Comparison of ENCODE assay signal across 19 cellular contexts in genomic region chr10:30387646-30388243, GRCh38. TPM values are rescaled to one million over a fixed set of nuclear protein-coding genes. Genes with fewer than 3 reads are reported as not detected.
A peak's percentile ranks its signal among the peaks of the same experiment; 100 is the strongest.
DNase-seq lines count a peak whose midpoint lies in the region; TF ChIP-seq lines count a peak whose summit lies in the region.
"Had no signal": no experiment of that assay in that cellular context is flagged by ENCODE, and none has a peak within 500 bp of the region (broad histone marks: within the 10 kb centered on the region; RNA-seq: fewer than 3 reads in every experiment).

No MANE protein-coding gene starts in this region.

- H3K27ac Mint-ChIP-seq in activated T-helper 1 cell treated with anti-CD3 and anti-CD28 coated beads, Interleukin-12 subunit alpha, Interleukin-12 subunit beta, Interleukin-2, Interleukin-4 antibody, amounts not matched to agents 30 ng/mL and 10 ng/mL and 1 ng/mL, durations not matched to agents 14 hours and 24 hours and 36 hours: no peak overlapping the region

- DNase-seq in AG09309 (ENCODE audit: low read depth): no peak
- peak; percentile 59 for DNase-seq in HK-2 (ENCODE audit: unreplicated experiment)
- peak; percentile 3 for DNase-seq in SK-MEL-5 (ENCODE audit: low read depth, low spot score)
- DNase-seq in foreskin fibroblast: peak; percentile 12 to 43
- DNase-seq in activated naive CD4-positive, alpha-beta T cell treated with anti-CD3 and anti-CD28 coated beads, Interleukin-2, amount 50 U/mL, for 16 hours: no peak
- no peak for DNase-seq in activated T-helper 1 cell treated with anti-CD3 and anti-CD28 coated beads, Interleukin-12 subunit alpha, Interleukin-12 subunit beta, Interleukin-2, Interleukin-4 antibody, amounts not matched to agents 30 ng/mL and 10 ng/mL and 1 ng/mL, durations not matched to agents 14 hours and 24 hours and 36 hours (ENCODE audit: low spot score)
- no peak for DNase-seq in NCI-H128 (lab: John Stamatoyannopoulos, UW; ENCODE audit: unreplicated experiment)
- no peak for DNase-seq in brain microvascular endothelial cell
- DNase-seq: activated effector memory CD4-positive, alpha-beta T cell treated with anti-CD3 and anti-CD28 coated beads, Interleukin-2, amount 50 U/mL, for 16 hours; effector memory CD4-positive, alpha-beta T cell; H7; Karpas-422; midbrain; NCI-H1930; NCI-H774; small intestine; stimulated activated naive CD4-positive, alpha-beta T cell treated with Interleukin-2 at 50 U/mL for 16 hours had no signal

- no peaks in the 10 kb centered on the region for H3K36me3 ChIP-seq in brain microvascular endothelial cell (replicated peaks)
- H3K36me3 ChIP-seq: gastroesophageal sphincter, vagina had no signal

- H3K27me3 Mint-ChIP-seq in activated T-helper 1 cell treated with anti-CD3 and anti-CD28 coated beads, Interleukin-12 subunit alpha, Interleukin-12 subunit beta, Interleukin-2, Interleukin-4 antibody, amounts not matched to agents 30 ng/mL and 10 ng/mL and 1 ng/mL, durations not matched to agents 14 hours and 24 hours and 36 hours (ENCODE audit: insufficient read depth): peaks cover 21% of the 10 kb centered on the region

- H3K27ac ChIP-seq in brain microvascular endothelial cell: no peak overlapping the region
- H3K27ac ChIP-seq: gastroesophageal sphincter, vagina had no signal

- intact Hi-C loops in activated T-helper 1 cell treated with anti-CD3 and anti-CD28 coated beads, Interleukin-12 subunit alpha, Interleukin-12 subunit beta, Interleukin-2, Interleukin-4 antibody, amounts not matched to agents 30 ng/mL and 10 ng/mL and 1 ng/mL, durations not matched to agents 14 hours and 24 hours and 36 hours (cut with micrococcal nuclease): no loop called here

- H3K4me1 Mint-ChIP-seq in activated T-helper 1 cell treated with anti-CD3 and anti-CD28 coated beads, Interleukin-12 subunit alpha, Interleukin-12 subunit beta, Interleukin-2, Interleukin-4 antibody, amounts not matched to agents 30 ng/mL and 10 ng/mL and 1 ng/mL, durations not matched to agents 14 hours and 24 hours and 36 hours (ENCODE audit: low read depth): peaks cover 7% of the 10 kb centered on the region

- in situ Hi-C loops in SK-MEL-5 (cut with HindIII; ENCODE audit: low pct_unique_long_range_greater_than_20kb, low sequenced_read_pairs): no loop called here
- in situ Hi-C loops in brain microvascular endothelial cell (cut with HindIII; ENCODE audit: low pct_ligation_motif_present, low sequenced_read_pairs): no loop called here

- no peaks in the 10 kb centered on the region for H3K27me3 ChIP-seq in brain microvascular endothelial cell (replicated peaks)
- H3K27me3 ChIP-seq: gastroesophageal sphincter, vagina had no signal

- no peak overlapping the region for H3K4me3 Mint-ChIP-seq in activated T-helper 1 cell treated with anti-CD3 and anti-CD28 coated beads, Interleukin-12 subunit alpha, Interleukin-12 subunit beta, Interleukin-2, Interleukin-4 antibody, amounts not matched to agents 30 ng/mL and 10 ng/mL and 1 ng/mL, durations not matched to agents 14 hours and 24 hours and 36 hours

- H3K4me3 ChIP-seq in AG09309 (ENCODE audit: control insufficient read depth, low read depth, low read length) (no peak overlapping the region), foreskin fibroblast (ENCODE audit: low read depth in 1 of 2, low read length in 2 of 2) (no peak overlapping the region), brain microvascular endothelial cell (ENCODE audit: low read depth, low read length) (no peak overlapping the region)
- H3K4me3 ChIP-seq: gastroesophageal sphincter, vagina had no signal

- H3K9me3 Mint-ChIP-seq in activated T-helper 1 cell treated with anti-CD3 and anti-CD28 coated beads, Interleukin-12 subunit alpha, Interleukin-12 subunit beta, Interleukin-2, Interleukin-4 antibody, amounts not matched to agents 30 ng/mL and 10 ng/mL and 1 ng/mL, durations not matched to agents 14 hours and 24 hours and 36 hours: no peaks in the 10 kb centered on the region

- H3K36me3 Mint-ChIP-seq in activated T-helper 1 cell treated with anti-CD3 and anti-CD28 coated beads, Interleukin-12 subunit alpha, Interleukin-12 subunit beta, Interleukin-2, Interleukin-4 antibody, amounts not matched to agents 30 ng/mL and 10 ng/mL and 1 ng/mL, durations not matched to agents 14 hours and 24 hours and 36 hours (ENCODE audit: low read depth): no peaks in the 10 kb centered on the region

- peak; percentile 38 for TF ChIP-seq CTCF in AG09309 (IDR thresholded peaks at IDR 0.05; ENCODE audit: control insufficient read depth, insufficient read depth, low read depth, low read length, missing control alignments)
- no peak for TF ChIP-seq CTCF in foreskin fibroblast (IDR thresholded peaks at IDR 0.05; ENCODE audit: low read depth, low read length)
- TF ChIP-seq CTCF in brain microvascular endothelial cell (IDR thresholded peaks at IDR 0.05; ENCODE audit: low read depth, low read length, missing control alignments): no peak

RNA-seq across cellular contexts. Expression of gene MTPAP, which starts 38.7 kb away (rescaled TPM):
- 24.8 and 26.5 TPM in 2 replicates for total RNA-seq in SK-MEL-5 (2014; rRNA removed; shearing (Covaris generic))
- 7.7 and 13.5 TPM in 2 replicates for polyA plus RNA-seq in SK-MEL-5 (2015; cell fraction: cytosol; rRNA removed)
- polyA plus RNA-seq in SK-MEL-5 (2015; cell fraction: nucleus; rRNA removed): 16.2 and 27.6 TPM in 2 replicates
- total RNA-seq in activated T-helper 1 cell treated with anti-CD3 and anti-CD28 coated beads, Interleukin-12 subunit alpha, Interleukin-12 subunit beta, Interleukin-2, Interleukin-4 antibody, amounts not matched to agents 30 ng/mL and 10 ng/mL and 1 ng/mL, durations not matched to agents 14 hours and 24 hours and 36 hours: 57.2 and 62.9 TPM in 2 replicates

RNA-seq across cellular contexts. Expression of gene MAP3K8, which starts 46.2 kb away (rescaled TPM):
- 0.32 and 0.67 TPM in 2 replicates for total RNA-seq in SK-MEL-5 (2014; rRNA removed; shearing (Covaris generic))
- 0.80 and 4.2 TPM in 2 replicates for polyA plus RNA-seq in SK-MEL-5 (2015; cell fraction: cytosol; rRNA removed)
- 7.2 TPM in 2 replicates for polyA plus RNA-seq in SK-MEL-5 (2015; cell fraction: nucleus; rRNA removed)
- total RNA-seq in activated T-helper 1 cell treated with anti-CD3 and anti-CD28 coated beads, Interleukin-12 subunit alpha, Interleukin-12 subunit beta, Interleukin-2, Interleukin-4 antibody, amounts not matched to agents 30 ng/mL and 10 ng/mL and 1 ng/mL, durations not matched to agents 14 hours and 24 hours and 36 hours: 34.7 and 37.5 TPM in 2 replicates

Comparison
In these comparisons a context has a peak if more than half of its experiments do, and no peak if none do; other contexts are left out.
1. DNase-seq: peak in HK-2 (single experiment), SK-MEL-5 (single experiment) and foreskin fibroblast (2 of 2); none in AG09309 (single experiment), activated naive CD4-positive, alpha-beta T cell treated with anti-CD3 and anti-CD28 coated beads, Interleukin-2, amount 50 U/mL, for 16 hours (single experiment), activated T-helper 1 cell treated with anti-CD3 and anti-CD28 coated beads, Interleukin-12 subunit alpha, Interleukin-12 subunit beta, Interleukin-2, Interleukin-4 antibody, amounts not matched to agents 30 ng/mL and 10 ng/mL and 1 ng/mL, durations not matched to agents 14 hours and 24 hours and 36 hours (single experiment), NCI-H128 (single experiment) and brain microvascular endothelial cell (single experiment).
2. RNA of gene MAP3K8, which starts 46.2 kb away (total RNA-seq): 34.7 to 37.5 TPM in activated T-helper 1 cell treated with anti-CD3 and anti-CD28 coated beads, Interleukin-12 subunit alpha, Interleukin-12 subunit beta, Interleukin-2, Interleukin-4 antibody, amounts not matched to agents 30 ng/mL and 10 ng/mL and 1 ng/mL, durations not matched to agents 14 hours and 24 hours and 36 hours; 0.32 to 0.67 TPM in SK-MEL-5; every median in the first group is over 10 times any median in the second.